ENCODE assay signal across 16 cellular contexts in the genomic region with DNA sequence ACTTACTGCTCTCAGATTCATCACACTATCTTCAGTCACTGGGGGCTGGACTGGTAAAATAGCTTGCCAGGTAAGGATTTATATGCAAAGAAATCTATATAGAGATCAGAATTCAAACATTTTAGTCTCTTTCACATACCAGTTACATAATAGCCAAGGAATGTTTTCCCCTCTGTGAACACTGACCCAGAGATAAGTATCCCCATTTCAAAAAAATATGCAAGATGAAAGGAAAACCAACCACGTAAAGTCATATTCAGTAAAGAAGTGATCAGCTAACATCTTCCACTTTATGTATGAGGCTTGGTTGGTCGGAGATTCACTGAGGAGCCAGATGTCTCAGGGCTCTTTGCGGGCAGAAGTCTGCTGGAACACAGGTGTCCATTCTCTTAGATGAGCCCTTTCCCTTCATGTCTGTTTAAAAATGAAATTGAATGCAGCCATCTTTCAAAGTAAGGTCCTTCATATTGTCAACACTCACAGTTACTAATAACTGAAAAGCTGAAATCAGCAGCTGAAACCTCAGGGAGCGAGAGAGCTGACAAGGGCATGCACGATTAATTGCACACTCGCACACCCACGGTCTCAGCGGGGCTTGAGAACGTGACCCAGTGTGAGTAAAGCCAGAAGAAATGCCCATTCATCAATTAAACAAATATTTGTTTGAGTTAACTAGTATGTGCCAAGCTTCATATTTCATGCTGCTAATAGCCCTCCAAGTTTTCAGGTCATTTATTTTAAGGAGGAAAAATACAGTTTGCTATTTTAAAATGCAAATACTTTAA.
A peak's percentile ranks its signal among the peaks of the same experiment; 100 is the strongest.
DNase-seq lines count a peak whose midpoint lies in the region; ATAC-seq and TF ChIP-seq lines count a peak whose summit lies in the region.
"Had no signal": no experiment of that assay in that cellular context is flagged by ENCODE, and none has a peak within 500 bp of the region (broad histone marks: within the 10 kb centered on the region; RNA-seq: fewer than 3 reads in every experiment).

No MANE protein-coding gene starts in this region.

- H3K27ac ChIP-seq in brain microvascular endothelial cell = peak overlapping the region; percentile 0
- H3K27ac ChIP-seq in osteoblast (ENCODE audit: low read depth, low read length) = no peak overlapping the region
- H3K27ac ChIP-seq: breast epithelium had no signal

- H3K9me3 ChIP-seq in osteoblast (ENCODE audit: low read depth, low read length) = no peaks in the 10 kb centered on the region
- H3K9me3 ChIP-seq: breast epithelium had no signal

- H4K20me1 ChIP-seq in osteoblast (ENCODE audit: insufficient read depth, low read length) = no peaks in the 10 kb centered on the region

- no peak overlapping the region for H3K4me3 ChIP-seq in brain microvascular endothelial cell (ENCODE audit: low read depth, low read length)
- H3K4me3 ChIP-seq in osteoblast (ENCODE audit: insufficient read depth, low read length) = no peak overlapping the region
- H3K4me3 ChIP-seq: breast epithelium had no signal

- TF ChIP-seq CTCF in brain microvascular endothelial cell (IDR thresholded peaks at IDR 0.05; ENCODE audit: low read depth, low read length, missing control alignments) (no peak), osteoblast (IDR thresholded peaks at IDR 0.05; ENCODE audit: extremely low read depth, low read depth, low read length) (no peak)

- H3K79me2 ChIP-seq in osteoblast (ENCODE audit: insufficient read depth, low read length) = no peaks in the 10 kb centered on the region

- H3K27me3 ChIP-seq in brain microvascular endothelial cell (replicated peaks) = no peaks in the 10 kb centered on the region
- H3K27me3 ChIP-seq in osteoblast (ENCODE audit: insufficient read depth, low read length) = no peaks in the 10 kb centered on the region
- H3K27me3 ChIP-seq: breast epithelium had no signal

- H2AFZ ChIP-seq in osteoblast (ENCODE audit: low read length) = no peak overlapping the region

- peak; percentile 43 for ATAC-seq in GM18867 (IDR thresholded peaks at IDR 0.05; ENCODE audit: unreplicated experiment)
- no peak for ATAC-seq in GM19023 (IDR thresholded peaks at IDR 0.05; ENCODE audit: unreplicated experiment)

- DNase-seq in NCI-H226 (peak; percentile 2), brain microvascular endothelial cell (no peak), osteoblast (ENCODE audit: insufficient read length, low spot score, missing footprints) (no peak), activated gamma-delta T cell treated with Interleukin-2 at 50 U/mL for 16 hours (no peak), NCI-H2107 (lab: John Stamatoyannopoulos, UW) (no peak)
- DNase-seq in activated CD4-positive, alpha-beta T cell treated with anti-CD3 and anti-CD28 coated beads for 4 hours = no peak
- DNase-seq: activated B cell treated with CpG ODN at 0.5 μM for 24 hours; activated naive CD4-positive, alpha-beta T cell treated with Interleukin-2 at 50 U/mL for 16 hours; naive B cell; NCI-H1105; NCI-H526 treated with DMSO at 0.1 percent for 48 hours; stimulated activated CD4-positive, alpha-beta T cell treated with anti-CD3 and anti-CD28 coated beads, Interleukin-15, amount 100 ng/mL, for 24 hours; T-helper 1 cell had no signal

- H3K4me2 ChIP-seq in osteoblast (ENCODE audit: insufficient read depth, low read length) = peak overlapping the region; percentile 33

- peaks cover 12% of the 10 kb centered on the region for H3K4me1 ChIP-seq in osteoblast (ENCODE audit: insufficient read depth, low read length)
- H3K4me1 ChIP-seq: breast epithelium had no signal

- in situ Hi-C loops in brain microvascular endothelial cell (cut with HindIII; ENCODE audit: low pct_ligation_motif_present, low sequenced_read_pairs) = no loop called here

- no peaks in the 10 kb centered on the region for H3K36me3 ChIP-seq in brain microvascular endothelial cell (replicated peaks)
- peaks cover 9% of the 10 kb centered on the region for H3K36me3 ChIP-seq in osteoblast (ENCODE audit: insufficient read depth, low read length)
- H3K36me3 ChIP-seq: breast epithelium had no signal
